8 cellular contexts compared by ENCODE assay signal in the genomic region with DNA sequence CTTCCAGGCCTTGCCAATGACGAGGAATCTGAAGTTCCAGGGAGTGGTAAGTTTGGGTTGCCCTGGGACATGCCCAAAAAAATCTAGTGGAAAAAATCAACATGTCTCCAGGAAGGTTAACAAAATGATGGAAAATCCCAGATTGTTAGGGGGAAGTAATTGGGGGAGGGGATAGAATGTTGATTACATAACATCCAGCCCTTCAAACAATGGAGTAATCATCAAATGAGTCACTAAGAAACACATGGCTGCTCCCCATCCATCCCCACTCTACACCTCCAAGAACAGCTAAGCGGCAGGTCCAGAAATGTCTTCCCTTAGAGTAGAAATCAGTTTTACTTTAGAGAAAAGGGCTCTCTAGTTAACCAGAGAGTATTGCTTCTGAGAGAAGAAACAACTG.
DNase-seq lines count a peak whose midpoint lies in the region; ATAC-seq and TF ChIP-seq lines count a peak whose summit lies in the region.

No MANE protein-coding gene starts in this region.

- peaks cover 9 to 100% (median 41%) of the 10 kb centered on the region in 10 experiments for H3K4me1 ChIP-seq in BLaER1 treated with 17β-estradiol and CSF1 and Interleukin-3, amounts not matched to agents 10 nM and 100 nM
- H3K4me1 ChIP-seq in IMR-90 (ENCODE audit: control insufficient read depth, insufficient read depth, low read length) (peaks cover 30% of the 10 kb centered on the region), ascending aorta (peaks cover 0 to 37% of the 10 kb centered on the region in 2 donors), testis (peaks cover 13% of the 10 kb centered on the region)

- no peak overlapping the region for H2AK9ac ChIP-seq in IMR-90 (replicated peaks; ENCODE audit: low read depth, low read length, poor library complexity)

- H3K4me2 ChIP-seq in BLaER1 treated with 17β-estradiol and CSF1 and Interleukin-3, amounts not matched to agents 10 nM and 100 nM, result peak overlapping the region in 9 of 11 experiments; percentile 4 to 82 (median 51); a peak in 15 of 22 replicates
- no peak overlapping the region for H3K4me2 ChIP-seq in IMR-90 (ENCODE audit: low read depth, low read length)

- no TSS peak for BruUV-seq in IMR-90 (replicated peaks; lab: Mats Ljungman, UMichigan)

- DNase-seq in IMR-90 (peak; percentile 67), ascending aorta (ENCODE audit: low spot score in 2 of 2) (no peak), naive B cell (no peak), omental fat pad (ENCODE audit: low spot score) (no peak), testis (no peak)

- no peak overlapping the region for H2BK5ac ChIP-seq in IMR-90 (ENCODE audit: low read depth, low read length, poor library complexity, severe bottlenecking)

- H3K27ac ChIP-seq in BLaER1 treated with 17β-estradiol and CSF1 and Interleukin-3, amounts not matched to agents 10 nM and 100 nM, result peak overlapping the region in 6 of 11 experiments; percentile 4 to 69 (median 40); a peak in 9 of 22 replicates
- H3K27ac ChIP-seq in IMR-90 (ENCODE audit: insufficient read depth, low read length) (no peak overlapping the region), ascending aorta (peak overlapping the region; percentile 55 to 61), testis (no peak overlapping the region)

- peak overlapping the region in 1 of 11 experiments; percentile 54; a peak in 2 of 22 replicates for H3K9ac ChIP-seq in BLaER1 treated with 17β-estradiol and CSF1 and Interleukin-3, amounts not matched to agents 10 nM and 100 nM
- no peak overlapping the region for H3K9ac ChIP-seq in IMR-90 (ENCODE audit: low read depth, low read length)

- CTCF ChIA-PET in IMR-90 (lab: Yijun Ruan, JAX), result interaction anchor here (0.5 kb wide), 1 partner anchor 22 kb away, joined by 3 read pairs; no protein-coding TSS in a partner anchor

- no peak overlapping the region for H2AFZ ChIP-seq in IMR-90 (replicated peaks; ENCODE audit: low read length, poor library complexity)

- H3K27ac Mint-ChIP-seq in naive B cell, result peak overlapping the region; percentile 57 to 96 (median 94)

- H3K9me3 Mint-ChIP-seq in naive B cell, result no peaks in the 10 kb centered on the region

- no peak overlapping the region for H3K4ac ChIP-seq in IMR-90 (ENCODE audit: low read depth, low read length)

- no peaks in the 10 kb centered on the region for H3K27me3 Mint-ChIP-seq in naive B cell

- no peak overlapping the region for H2BK15ac ChIP-seq in IMR-90 (ENCODE audit: low read depth, low read length)

- TF ChIP-seq CTCF in IMR-90 (conservative IDR thresholded peaks at IDR 0.05; ENCODE audit: low read depth, low read length) (no peak), ascending aorta (IDR thresholded peaks at IDR 0.05) (no peak), omental fat pad (IDR thresholded peaks at IDR 0.05) (no peak), testis (IDR thresholded peaks at IDR 0.05) (no peak)

- no peak overlapping the region; the same call in 1 of the 2 replicates for H2AK5ac ChIP-seq in IMR-90 (ENCODE audit: low read depth, low read length)

- H3K4me1 Mint-ChIP-seq in naive B cell, result peaks cover 68 to 92% (median 87%) of the 10 kb centered on the region in 3 donors

- H4K91ac ChIP-seq in IMR-90 (ENCODE audit: insufficient read depth, low read depth, low read length), result no peak overlapping the region; the same call in 1 of the 2 replicates

- H3K14ac ChIP-seq in IMR-90 (replicated peaks; ENCODE audit: low read depth, low read length), result peak overlapping the region; percentile 28; the same call in 1 of the 2 replicates

- peaks cover 0 to 88% (median 81%) of the 10 kb centered on the region in 11 experiments; a peak in 20 of 22 replicates for H4K20me1 ChIP-seq in BLaER1 treated with 17β-estradiol and CSF1 and Interleukin-3, amounts not matched to agents 10 nM and 100 nM
- peaks cover 74% of the 10 kb centered on the region for H4K20me1 ChIP-seq in IMR-90 (ENCODE audit: insufficient read depth, low read length)

- H3K36me3 ChIP-seq in BLaER1 treated with 17β-estradiol and CSF1 and Interleukin-3, amounts not matched to agents 10 nM and 100 nM, result peaks cover 29 to 100% (median 92%) of the 10 kb centered on the region in 11 experiments
- peaks cover 15% of the 10 kb centered on the region for H3K36me3 ChIP-seq in IMR-90 (ENCODE audit: control insufficient read depth, insufficient read depth, low read length)
- H3K36me3 ChIP-seq in ascending aorta, result peaks cover 14 to 26% of the 10 kb centered on the region in 2 donors
- H3K36me3 ChIP-seq in testis (ENCODE audit: low read depth, missing control alignments), result no peaks in the 10 kb centered on the region

- no peak for TF ChIP-seq POLR2A in IMR-90 (IDR thresholded peaks at IDR 0.05; ENCODE audit: low read depth, low read length)
- no peak for TF ChIP-seq POLR2A in testis (IDR thresholded peaks at IDR 0.05)

- in situ Hi-C loops in IMR-90 (cut with MboI; ENCODE audit: low sequenced_read_pairs), result no loop called here

- ATAC-seq in IMR-90 (ENCODE audit: low read depth) (no peak), naive B cell (ENCODE audit: low read depth in 2 of 2) (no peak), HG03571 (IDR thresholded peaks at IDR 0.05; ENCODE audit: unreplicated experiment) (no peak), omental fat pad (ENCODE audit: low FRiP score) (no peak), GM21529 (IDR thresholded peaks at IDR 0.05; ENCODE audit: unreplicated experiment) (no peak)

- peaks cover 43% of the 10 kb centered on the region for H3K9me1 ChIP-seq in IMR-90 (ENCODE audit: insufficient read depth, low read length)

- no peak overlapping the region for H2BK20ac ChIP-seq in IMR-90 (ENCODE audit: low read depth, low read length)

- H3K79me1 ChIP-seq in IMR-90 (ENCODE audit: low read depth in 1 of 2, low read length in 2 of 2), result peaks cover 32 to 76% of the 10 kb centered on the region in 2 experiments

- H4K5ac ChIP-seq in IMR-90 (ENCODE audit: low read depth, low read length), result no peak overlapping the region

- peaks cover 29 to 41% of the 10 kb centered on the region in 2 donors for H3K36me3 Mint-ChIP-seq in naive B cell

- no peak overlapping the region for H3K4me3 ChIP-seq in BLaER1 treated with 17β-estradiol and CSF1 and Interleukin-3, amounts not matched to agents 10 nM and 100 nM
- H3K4me3 ChIP-seq in IMR-90 (ENCODE audit: insufficient read depth, low read depth, low read length), result no peak overlapping the region
- H3K4me3 ChIP-seq in ascending aorta, result no peak overlapping the region
- H3K4me3 ChIP-seq in testis, result no peak overlapping the region

- H3K56ac ChIP-seq in IMR-90 (ENCODE audit: extremely low read depth, insufficient read depth, low read length), result no peak overlapping the region

- dilution Hi-C loops in IMR-90 (cut with HindIII; ENCODE audit: low sequenced_read_pairs, unreplicated experiment), result no loop called here

- peaks cover 0 to 6% (median 0%) of the 10 kb centered on the region in 11 experiments; a peak in 1 of 22 replicates for H3K9me3 ChIP-seq in BLaER1 treated with 17β-estradiol and CSF1 and Interleukin-3, amounts not matched to agents 10 nM and 100 nM (replicated peaks in 1 of 11)
- H3K9me3 ChIP-seq in IMR-90 (ENCODE audit: control insufficient read depth, insufficient read depth, low read length) (no peaks in the 10 kb centered on the region), ascending aorta (no peaks in the 10 kb centered on the region), testis (no peaks in the 10 kb centered on the region)

- no peak overlapping the region for H2BK120ac ChIP-seq in IMR-90 (ENCODE audit: low read depth, low read length)

- no peak for TF ChIP-seq RAD21 in IMR-90 (IDR thresholded peaks at IDR 0.05; ENCODE audit: low read length)

- H3K27me3 ChIP-seq in BLaER1 treated with 17β-estradiol and CSF1 and Interleukin-3, amounts not matched to agents 10 nM and 100 nM, result no peaks in the 10 kb centered on the region
- H3K27me3 ChIP-seq in IMR-90 (ENCODE audit: control insufficient read depth, insufficient read depth, low read length) (no peaks in the 10 kb centered on the region), ascending aorta (no peaks in the 10 kb centered on the region), testis (no peaks in the 10 kb centered on the region)

- WGBS in IMR-90 (ENCODE audit: extremely low coverage in 2 of 2, insufficient read length in 1 of 2), 2 experiments, result no CpG with 5 or more reads among the region's 2 CpGs
- 78 to 79% methylated on average over 2 of the region's 2 CpGs for WGBS in testis, 2 donors

- H3K18ac ChIP-seq in IMR-90 (ENCODE audit: low read depth, low read length), result no peak overlapping the region

- peak overlapping the region; percentile 9 for H3K23ac ChIP-seq in IMR-90 (ENCODE audit: low read depth, low read length)

- intact Hi-C loops in IMR-90 (cut with micrococcal nuclease), result no loop called here
- intact Hi-C loops in ascending aorta (cut with DNase I), result no loop called here
- intact Hi-C loops in testis (cut with DNase I; ENCODE audit: low total_unique reads), result no loop called here

- POLR2A ChIA-PET in IMR-90 (lab: Charles Lee; ENCODE audit: unreplicated experiment), result no interaction called here

- H4K8ac ChIP-seq in IMR-90 (ENCODE audit: low read depth in 2 of 2, low read length in 2 of 2), result no peak overlapping the region

- H3K4me3 Mint-ChIP-seq in naive B cell, result peak overlapping the region in 3 of 8 donors; percentile 34 to 83 (median 65)

TF ChIP-seq in IMR-90, 13 proteins besides CTCF, POLR2A, EP300 and RAD21:
- TF ChIP-seq MXI1 (IDR thresholded peaks at IDR 0.05; ENCODE audit: borderline replicate concordance, low read depth, low read length) (0 out of 2 replicates have a peak, but pooled peaks have one; percentile 18), CHD1 (IDR thresholded peaks at IDR 0.05; ENCODE audit: low read depth, low read length) (no peak), MAFK (IDR thresholded peaks at IDR 0.05; ENCODE audit: low read depth, low read length) (no peak), FOS (IDR thresholded peaks at IDR 0.05; ENCODE audit: low read depth, low read length) (peak; percentile 59; the same call in 1 of the 2 replicates), RCOR1 (IDR thresholded peaks at IDR 0.05; ENCODE audit: insufficient replicate concordance, low read length) (no peak), USF2 (IDR thresholded peaks at IDR 0.05; ENCODE audit: low read depth, low read length) (no peak), BHLHE40 (IDR thresholded peaks at IDR 0.05; ENCODE audit: low read depth, low read length) (no peak), RFX5 (IDR thresholded peaks at IDR 0.05; ENCODE audit: low read depth, low read length) (no peak), CEBPB (IDR thresholded peaks at IDR 0.05; ENCODE audit: low read depth, low read length) (peak; percentile 72), MAZ (IDR thresholded peaks at IDR 0.05; ENCODE audit: borderline replicate concordance, low read depth, low read length) (no peak), NFE2L2 (IDR thresholded peaks at IDR 0.05; ENCODE audit: low read depth, low read length) (no peak)

Comparison
In these comparisons a context has a peak if more than half of its experiments do, and no peak if none do; other contexts are left out.
1. H3K27ac ChIP-seq: peak in BLaER1 treated with 17β-estradiol and CSF1 and Interleukin-3, amounts not matched to agents 10 nM and 100 nM (6 of 11) and ascending aorta (2 of 2); none in IMR-90 (single experiment) and testis (0 of 2).